1 cellular context compared by ENCODE assay signal in the genomic region with DNA sequence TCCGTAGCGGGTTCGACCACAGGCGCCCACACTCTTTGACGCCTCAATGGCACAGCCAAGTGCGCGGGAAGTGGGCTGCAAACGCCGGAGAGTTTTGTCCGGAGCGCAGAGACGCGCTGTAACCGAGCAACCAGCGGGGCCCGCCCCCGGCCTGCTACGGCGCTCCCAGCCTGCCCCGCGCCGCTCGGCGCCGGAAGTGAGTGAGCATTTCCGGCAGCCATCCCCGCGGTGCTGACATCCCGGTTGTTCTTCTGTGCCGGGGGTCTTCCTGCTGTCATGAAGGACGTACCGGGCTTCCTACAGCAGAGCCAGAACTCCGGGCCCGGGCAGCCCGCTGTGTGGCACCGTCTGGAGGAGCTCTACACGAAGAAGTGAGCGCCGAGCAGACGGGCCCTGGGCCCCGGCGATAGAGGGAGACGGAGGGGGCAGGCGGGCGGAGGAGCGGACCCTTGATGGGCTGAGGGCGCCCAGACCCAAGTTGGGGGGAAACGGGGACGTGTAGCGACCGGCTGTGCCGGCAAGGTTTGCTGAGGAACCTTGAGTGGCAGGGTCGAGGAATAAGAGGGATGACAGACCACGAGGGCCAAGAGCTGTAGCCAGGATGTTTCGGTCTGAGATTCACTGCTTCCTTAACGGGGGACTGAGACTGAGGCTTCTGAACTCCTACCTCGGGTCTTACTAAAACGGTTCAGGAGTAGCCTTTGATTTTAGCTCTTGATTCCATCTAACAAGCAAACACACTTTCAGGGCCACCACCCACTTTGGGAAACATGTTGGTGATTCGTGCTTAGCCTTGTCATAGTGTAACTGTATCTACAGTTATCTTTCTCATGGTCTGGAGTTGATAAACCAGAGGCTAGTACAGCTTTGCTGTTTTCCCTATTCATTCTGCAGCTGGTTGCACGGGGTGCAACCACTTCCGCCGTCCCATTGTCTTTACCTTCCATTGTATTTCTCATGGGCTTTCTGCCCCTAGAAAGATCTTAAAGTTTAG.
A peak's percentile ranks its signal among the peaks of the same experiment; 100 is the strongest.
TF ChIP-seq lines count a peak whose summit lies in the region.

A gene (plus strand): TSS at position 203 of the 994 bp plus-strand sequence. CDS start 74 bp downstream, at position 277.

TF ChIP-seq in K562, 482 proteins besides CTCF, POLR2A, EP300 and RAD21 (continued from another document and continues in another):
- TF ChIP-seq, protein P1, sequence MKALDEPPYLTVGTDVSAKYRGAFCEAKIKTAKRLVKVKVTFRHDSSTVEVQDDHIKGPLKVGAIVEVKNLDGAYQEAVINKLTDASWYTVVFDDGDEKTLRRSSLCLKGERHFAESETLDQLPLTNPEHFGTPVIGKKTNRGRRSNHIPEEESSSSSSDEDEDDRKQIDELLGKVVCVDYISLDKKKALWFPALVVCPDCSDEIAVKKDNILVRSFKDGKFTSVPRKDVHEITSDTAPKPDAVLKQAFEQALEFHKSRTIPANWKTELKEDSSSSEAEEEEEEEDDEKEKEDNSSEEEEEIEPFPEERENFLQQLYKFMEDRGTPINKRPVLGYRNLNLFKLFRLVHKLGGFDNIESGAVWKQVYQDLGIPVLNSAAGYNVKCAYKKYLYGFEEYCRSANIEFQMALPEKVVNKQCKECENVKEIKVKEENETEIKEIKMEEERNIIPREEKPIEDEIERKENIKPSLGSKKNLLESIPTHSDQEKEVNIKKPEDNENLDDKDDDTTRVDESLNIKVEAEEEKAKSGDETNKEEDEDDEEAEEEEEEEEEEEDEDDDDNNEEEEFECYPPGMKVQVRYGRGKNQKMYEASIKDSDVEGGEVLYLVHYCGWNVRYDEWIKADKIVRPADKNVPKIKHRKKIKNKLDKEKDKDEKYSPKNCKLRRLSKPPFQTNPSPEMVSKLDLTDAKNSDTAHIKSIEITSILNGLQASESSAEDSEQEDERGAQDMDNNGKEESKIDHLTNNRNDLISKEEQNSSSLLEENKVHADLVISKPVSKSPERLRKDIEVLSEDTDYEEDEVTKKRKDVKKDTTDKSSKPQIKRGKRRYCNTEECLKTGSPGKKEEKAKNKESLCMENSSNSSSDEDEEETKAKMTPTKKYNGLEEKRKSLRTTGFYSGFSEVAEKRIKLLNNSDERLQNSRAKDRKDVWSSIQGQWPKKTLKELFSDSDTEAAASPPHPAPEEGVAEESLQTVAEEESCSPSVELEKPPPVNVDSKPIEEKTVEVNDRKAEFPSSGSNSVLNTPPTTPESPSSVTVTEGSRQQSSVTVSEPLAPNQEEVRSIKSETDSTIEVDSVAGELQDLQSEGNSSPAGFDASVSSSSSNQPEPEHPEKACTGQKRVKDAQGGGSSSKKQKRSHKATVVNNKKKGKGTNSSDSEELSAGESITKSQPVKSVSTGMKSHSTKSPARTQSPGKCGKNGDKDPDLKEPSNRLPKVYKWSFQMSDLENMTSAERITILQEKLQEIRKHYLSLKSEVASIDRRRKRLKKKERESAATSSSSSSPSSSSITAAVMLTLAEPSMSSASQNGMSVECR (CRISPR knock-in tag; IDR thresholded peaks at IDR 0.05): peak; percentile 52; the same call in 1 of the 2 replicates
- TF ChIP-seq SMARCB1 (IDR thresholded peaks at IDR 0.05; ENCODE audit: insufficient read length, low read depth) (no peak), CCNT2 (IDR thresholded peaks at IDR 0.05; ENCODE audit: borderline replicate concordance, extremely low read depth, insufficient read length, low read depth, low read length) (peak; percentile 48), NFXL1 (CRISPR knock-in tag; IDR thresholded peaks at IDR 0.05) (no peak), ZFX (CRISPR knock-in tag; IDR thresholded peaks at IDR 0.05) (peak; percentile 52), KDM5B (IDR thresholded peaks at IDR 0.05; ENCODE audit: insufficient replicate concordance, low read depth, low read length) (peak; percentile 47), SIN3A (IDR thresholded peaks at IDR 0.05; ENCODE audit: borderline replicate concordance in 2 of 2, control insufficient read depth in 1 of 2, low read depth in 2 of 2, low read length in 2 of 2) (peak; percentile 90 to 95), ZNF124 (CRISPR knock-in tag; IDR thresholded peaks at IDR 0.05) (no peak), MBD2 (IDR thresholded peaks at IDR 0.05; ENCODE audit: borderline replicate concordance, low read depth) (no peak; the same call in 1 of the 2 replicates), MEF2D (tag; conservative IDR thresholded peaks at IDR 0.05; ENCODE audit: low read depth) (no peak), PHB2 (IDR thresholded peaks at IDR 0.05; ENCODE audit: low read depth) (no peak), NR4A1 (CRISPR knock-in tag; IDR thresholded peaks at IDR 0.05) (no peak), NR4A1 (tag; IDR thresholded peaks at IDR 0.05) (0 out of 2 replicates have a peak, but pooled peaks have one; percentile 42), HDAC2 (IDR thresholded peaks at IDR 0.05) (peak; percentile 88; the same call in 1 of the 2 replicates), ZNF354B (CRISPR knock-in tag; IDR thresholded peaks at IDR 0.05) (no peak), TAF9B (IDR thresholded peaks at IDR 0.05; ENCODE audit: partially characterized antibody) (peak; percentile 77), ATF1 (CRISPR knock-in tag; IDR thresholded peaks at IDR 0.05) (no peak), ATF1 (tag; IDR thresholded peaks at IDR 0.05) (peak; percentile 66), PRPF4 (IDR thresholded peaks at IDR 0.05; ENCODE audit: insufficient read depth, low read depth, low read length, poor library complexity, severe bottlenecking) (no peak), KLF13 (tag; IDR thresholded peaks at IDR 0.05; ENCODE audit: borderline replicate concordance, low read depth) (0 out of 2 replicates have a peak, but pooled peaks have one; percentile 27), ETV1 (tag; conservative IDR thresholded peaks at IDR 0.05; ENCODE audit: low read depth) (peak; percentile 61; the same call in 1 of the 2 replicates), NR2C2 (CRISPR knock-in tag; IDR thresholded peaks at IDR 0.05) (peak; percentile 9; the same call in 1 of the 2 replicates), NR2C2 (tag; IDR thresholded peaks at IDR 0.05) (peak; percentile 92), KAT2B (IDR thresholded peaks at IDR 0.05; ENCODE audit: low read depth, low read length) (no peak), SMC3 (conservative IDR thresholded peaks at IDR 0.05; ENCODE audit: insufficient read depth, low read depth, low read length) (no peak)
- TF ChIP-seq, protein P2, sequence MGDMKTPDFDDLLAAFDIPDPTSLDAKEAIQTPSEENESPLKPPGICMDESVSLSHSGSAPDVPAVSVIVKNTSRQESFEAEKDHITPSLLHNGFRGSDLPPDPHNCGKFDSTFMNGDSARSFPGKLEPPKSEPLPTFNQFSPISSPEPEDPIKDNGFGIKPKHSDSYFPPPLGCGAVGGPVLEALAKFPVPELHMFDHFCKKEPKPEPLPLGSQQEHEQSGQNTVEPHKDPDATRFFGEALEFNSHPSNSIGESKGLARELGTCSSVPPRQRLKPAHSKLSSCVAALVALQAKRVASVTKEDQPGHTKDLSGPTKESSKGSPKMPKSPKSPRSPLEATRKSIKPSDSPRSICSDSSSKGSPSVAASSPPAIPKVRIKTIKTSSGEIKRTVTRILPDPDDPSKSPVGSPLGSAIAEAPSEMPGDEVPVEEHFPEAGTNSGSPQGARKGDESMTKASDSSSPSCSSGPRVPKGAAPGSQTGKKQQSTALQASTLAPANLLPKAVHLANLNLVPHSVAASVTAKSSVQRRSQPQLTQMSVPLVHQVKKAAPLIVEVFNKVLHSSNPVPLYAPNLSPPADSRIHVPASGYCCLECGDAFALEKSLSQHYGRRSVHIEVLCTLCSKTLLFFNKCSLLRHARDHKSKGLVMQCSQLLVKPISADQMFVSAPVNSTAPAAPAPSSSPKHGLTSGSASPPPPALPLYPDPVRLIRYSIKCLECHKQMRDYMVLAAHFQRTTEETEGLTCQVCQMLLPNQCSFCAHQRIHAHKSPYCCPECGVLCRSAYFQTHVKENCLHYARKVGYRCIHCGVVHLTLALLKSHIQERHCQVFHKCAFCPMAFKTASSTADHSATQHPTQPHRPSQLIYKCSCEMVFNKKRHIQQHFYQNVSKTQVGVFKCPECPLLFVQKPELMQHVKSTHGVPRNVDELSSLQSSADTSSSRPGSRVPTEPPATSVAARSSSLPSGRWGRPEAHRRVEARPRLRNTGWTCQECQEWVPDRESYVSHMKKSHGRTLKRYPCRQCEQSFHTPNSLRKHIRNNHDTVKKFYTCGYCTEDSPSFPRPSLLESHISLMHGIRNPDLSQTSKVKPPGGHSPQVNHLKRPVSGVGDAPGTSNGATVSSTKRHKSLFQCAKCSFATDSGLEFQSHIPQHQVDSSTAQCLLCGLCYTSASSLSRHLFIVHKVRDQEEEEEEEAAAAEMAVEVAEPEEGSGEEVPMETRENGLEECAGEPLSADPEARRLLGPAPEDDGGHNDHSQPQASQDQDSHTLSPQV (IDR thresholded peaks at IDR 0.05): no peak
- TF ChIP-seq, protein P3, sequence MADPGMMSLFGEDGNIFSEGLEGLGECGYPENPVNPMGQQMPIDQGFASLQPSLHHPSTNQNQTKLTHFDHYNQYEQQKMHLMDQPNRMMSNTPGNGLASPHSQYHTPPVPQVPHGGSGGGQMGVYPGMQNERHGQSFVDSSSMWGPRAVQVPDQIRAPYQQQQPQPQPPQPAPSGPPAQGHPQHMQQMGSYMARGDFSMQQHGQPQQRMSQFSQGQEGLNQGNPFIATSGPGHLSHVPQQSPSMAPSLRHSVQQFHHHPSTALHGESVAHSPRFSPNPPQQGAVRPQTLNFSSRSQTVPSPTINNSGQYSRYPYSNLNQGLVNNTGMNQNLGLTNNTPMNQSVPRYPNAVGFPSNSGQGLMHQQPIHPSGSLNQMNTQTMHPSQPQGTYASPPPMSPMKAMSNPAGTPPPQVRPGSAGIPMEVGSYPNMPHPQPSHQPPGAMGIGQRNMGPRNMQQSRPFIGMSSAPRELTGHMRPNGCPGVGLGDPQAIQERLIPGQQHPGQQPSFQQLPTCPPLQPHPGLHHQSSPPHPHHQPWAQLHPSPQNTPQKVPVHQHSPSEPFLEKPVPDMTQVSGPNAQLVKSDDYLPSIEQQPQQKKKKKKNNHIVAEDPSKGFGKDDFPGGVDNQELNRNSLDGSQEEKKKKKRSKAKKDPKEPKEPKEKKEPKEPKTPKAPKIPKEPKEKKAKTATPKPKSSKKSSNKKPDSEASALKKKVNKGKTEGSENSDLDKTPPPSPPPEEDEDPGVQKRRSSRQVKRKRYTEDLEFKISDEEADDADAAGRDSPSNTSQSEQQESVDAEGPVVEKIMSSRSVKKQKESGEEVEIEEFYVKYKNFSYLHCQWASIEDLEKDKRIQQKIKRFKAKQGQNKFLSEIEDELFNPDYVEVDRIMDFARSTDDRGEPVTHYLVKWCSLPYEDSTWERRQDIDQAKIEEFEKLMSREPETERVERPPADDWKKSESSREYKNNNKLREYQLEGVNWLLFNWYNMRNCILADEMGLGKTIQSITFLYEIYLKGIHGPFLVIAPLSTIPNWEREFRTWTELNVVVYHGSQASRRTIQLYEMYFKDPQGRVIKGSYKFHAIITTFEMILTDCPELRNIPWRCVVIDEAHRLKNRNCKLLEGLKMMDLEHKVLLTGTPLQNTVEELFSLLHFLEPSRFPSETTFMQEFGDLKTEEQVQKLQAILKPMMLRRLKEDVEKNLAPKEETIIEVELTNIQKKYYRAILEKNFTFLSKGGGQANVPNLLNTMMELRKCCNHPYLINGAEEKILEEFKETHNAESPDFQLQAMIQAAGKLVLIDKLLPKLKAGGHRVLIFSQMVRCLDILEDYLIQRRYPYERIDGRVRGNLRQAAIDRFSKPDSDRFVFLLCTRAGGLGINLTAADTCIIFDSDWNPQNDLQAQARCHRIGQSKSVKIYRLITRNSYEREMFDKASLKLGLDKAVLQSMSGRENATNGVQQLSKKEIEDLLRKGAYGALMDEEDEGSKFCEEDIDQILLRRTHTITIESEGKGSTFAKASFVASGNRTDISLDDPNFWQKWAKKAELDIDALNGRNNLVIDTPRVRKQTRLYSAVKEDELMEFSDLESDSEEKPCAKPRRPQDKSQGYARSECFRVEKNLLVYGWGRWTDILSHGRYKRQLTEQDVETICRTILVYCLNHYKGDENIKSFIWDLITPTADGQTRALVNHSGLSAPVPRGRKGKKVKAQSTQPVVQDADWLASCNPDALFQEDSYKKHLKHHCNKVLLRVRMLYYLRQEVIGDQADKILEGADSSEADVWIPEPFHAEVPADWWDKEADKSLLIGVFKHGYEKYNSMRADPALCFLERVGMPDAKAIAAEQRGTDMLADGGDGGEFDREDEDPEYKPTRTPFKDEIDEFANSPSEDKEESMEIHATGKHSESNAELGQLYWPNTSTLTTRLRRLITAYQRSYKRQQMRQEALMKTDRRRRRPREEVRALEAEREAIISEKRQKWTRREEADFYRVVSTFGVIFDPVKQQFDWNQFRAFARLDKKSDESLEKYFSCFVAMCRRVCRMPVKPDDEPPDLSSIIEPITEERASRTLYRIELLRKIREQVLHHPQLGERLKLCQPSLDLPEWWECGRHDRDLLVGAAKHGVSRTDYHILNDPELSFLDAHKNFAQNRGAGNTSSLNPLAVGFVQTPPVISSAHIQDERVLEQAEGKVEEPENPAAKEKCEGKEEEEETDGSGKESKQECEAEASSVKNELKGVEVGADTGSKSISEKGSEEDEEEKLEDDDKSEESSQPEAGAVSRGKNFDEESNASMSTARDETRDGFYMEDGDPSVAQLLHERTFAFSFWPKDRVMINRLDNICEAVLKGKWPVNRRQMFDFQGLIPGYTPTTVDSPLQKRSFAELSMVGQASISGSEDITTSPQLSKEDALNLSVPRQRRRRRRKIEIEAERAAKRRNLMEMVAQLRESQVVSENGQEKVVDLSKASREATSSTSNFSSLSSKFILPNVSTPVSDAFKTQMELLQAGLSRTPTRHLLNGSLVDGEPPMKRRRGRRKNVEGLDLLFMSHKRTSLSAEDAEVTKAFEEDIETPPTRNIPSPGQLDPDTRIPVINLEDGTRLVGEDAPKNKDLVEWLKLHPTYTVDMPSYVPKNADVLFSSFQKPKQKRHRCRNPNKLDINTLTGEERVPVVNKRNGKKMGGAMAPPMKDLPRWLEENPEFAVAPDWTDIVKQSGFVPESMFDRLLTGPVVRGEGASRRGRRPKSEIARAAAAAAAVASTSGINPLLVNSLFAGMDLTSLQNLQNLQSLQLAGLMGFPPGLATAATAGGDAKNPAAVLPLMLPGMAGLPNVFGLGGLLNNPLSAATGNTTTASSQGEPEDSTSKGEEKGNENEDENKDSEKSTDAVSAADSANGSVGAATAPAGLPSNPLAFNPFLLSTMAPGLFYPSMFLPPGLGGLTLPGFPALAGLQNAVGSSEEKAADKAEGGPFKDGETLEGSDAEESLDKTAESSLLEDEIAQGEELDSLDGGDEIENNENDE (IDR thresholded peaks at IDR 0.05; ENCODE audit: low read depth, low read length): no peak
- TF ChIP-seq, protein P4, sequence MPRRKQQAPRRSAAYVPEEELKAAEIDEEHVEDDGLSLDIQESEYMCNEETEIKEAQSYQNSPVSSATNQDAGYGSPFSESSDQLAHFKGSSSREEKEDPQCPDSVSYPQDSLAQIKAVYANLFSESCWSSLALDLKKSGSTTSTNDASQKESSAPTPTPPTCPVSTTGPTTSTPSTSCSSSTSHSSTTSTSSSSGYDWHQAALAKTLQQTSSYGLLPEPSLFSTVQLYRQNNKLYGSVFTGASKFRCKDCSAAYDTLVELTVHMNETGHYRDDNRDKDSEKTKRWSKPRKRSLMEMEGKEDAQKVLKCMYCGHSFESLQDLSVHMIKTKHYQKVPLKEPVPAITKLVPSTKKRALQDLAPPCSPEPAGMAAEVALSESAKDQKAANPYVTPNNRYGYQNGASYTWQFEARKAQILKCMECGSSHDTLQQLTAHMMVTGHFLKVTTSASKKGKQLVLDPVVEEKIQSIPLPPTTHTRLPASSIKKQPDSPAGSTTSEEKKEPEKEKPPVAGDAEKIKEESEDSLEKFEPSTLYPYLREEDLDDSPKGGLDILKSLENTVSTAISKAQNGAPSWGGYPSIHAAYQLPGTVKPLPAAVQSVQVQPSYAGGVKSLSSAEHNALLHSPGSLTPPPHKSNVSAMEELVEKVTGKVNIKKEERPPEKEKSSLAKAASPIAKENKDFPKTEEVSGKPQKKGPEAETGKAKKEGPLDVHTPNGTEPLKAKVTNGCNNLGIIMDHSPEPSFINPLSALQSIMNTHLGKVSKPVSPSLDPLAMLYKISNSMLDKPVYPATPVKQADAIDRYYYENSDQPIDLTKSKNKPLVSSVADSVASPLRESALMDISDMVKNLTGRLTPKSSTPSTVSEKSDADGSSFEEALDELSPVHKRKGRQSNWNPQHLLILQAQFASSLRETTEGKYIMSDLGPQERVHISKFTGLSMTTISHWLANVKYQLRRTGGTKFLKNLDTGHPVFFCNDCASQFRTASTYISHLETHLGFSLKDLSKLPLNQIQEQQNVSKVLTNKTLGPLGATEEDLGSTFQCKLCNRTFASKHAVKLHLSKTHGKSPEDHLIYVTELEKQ (CRISPR knock-in tag; IDR thresholded peaks at IDR 0.05): no peak
